ENCODE assay signal across 8 cellular contexts in the genomic region with DNA sequence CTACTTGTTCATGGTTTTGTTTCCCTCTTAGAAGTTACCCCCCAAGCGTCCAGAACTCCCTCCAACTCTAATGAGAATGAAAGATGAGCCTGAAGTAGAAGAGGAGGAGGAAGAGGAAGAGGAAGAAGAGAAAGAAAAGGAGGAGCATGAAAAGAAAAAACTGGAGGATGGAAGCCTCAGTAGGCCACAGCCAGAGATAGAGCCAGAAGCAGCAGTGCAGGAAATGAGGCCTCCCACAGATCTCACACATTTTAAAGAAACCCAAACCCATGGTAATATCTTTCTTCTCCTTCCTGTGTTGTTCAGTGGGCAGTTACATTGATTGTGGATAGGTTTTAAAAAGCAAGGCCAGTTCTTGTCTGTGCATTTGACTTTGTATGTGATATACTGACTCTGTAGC. TPM values are rescaled to one million over a fixed set of nuclear protein-coding genes. Genes with fewer than 3 reads are reported as not detected.
DNase-seq lines count a peak whose midpoint lies in the region; ATAC-seq, FAIRE-seq and TF ChIP-seq lines count a peak whose summit lies in the region.
"Not testable (repeated sequence)": the region's sequence is repeated elsewhere in the genome, so short reads cannot be mapped to it uniquely, and the experiment has no call there.

No MANE protein-coding gene starts in this region.

- peak in 1 of 3 donors; percentile 33 for DNase-seq in CD4-positive, CD25-positive, alpha-beta regulatory T cell
- DNase-seq in Jurkat, Clone E6-1 (ENCODE audit: low read depth, low spot score): peak; percentile 24
- not testable (repeated sequence) for DNase-seq in T-helper 2 cell treated with Interferon-gamma antibody and Interleukin-4, amounts not matched to agents 5 μg/mL and 100 μg/mL, for 36 hours (ENCODE audit: low spot score); activated CD4-positive, alpha-beta memory T cell treated with anti-CD3 and anti-CD28 coated beads for 36 hours; activated T-cell treated with anti-CD3 and anti-CD28 coated beads, Interleukin-2, amount 50 U/mL, for 72 hours; activated naive CD8-positive, alpha-beta T cell treated with anti-CD3 and anti-CD28 coated beads, Interleukin-2, amount 50 U/mL, for 24 hours; natural killer cell; urothelium cell line (ENCODE audit: low spot score)

- not testable (repeated sequence) for TF ChIP-seq CTCF in natural killer cell (IDR thresholded peaks at IDR 0.05)

- H3K4me1 Mint-ChIP-seq in CD4-positive, CD25-positive, alpha-beta regulatory T cell: peaks cover 5 to 14% (median 10%) of the 10 kb centered on the region in 4 donors
- peaks cover 21% of the 10 kb centered on the region for H3K4me1 Mint-ChIP-seq in T-helper 2 cell treated with Interferon-gamma antibody and Interleukin-4, amounts not matched to agents 5 μg/mL and 100 μg/mL, for 36 hours (ENCODE audit: low read depth)
- peaks cover 41% of the 10 kb centered on the region for H3K4me1 Mint-ChIP-seq in activated CD4-positive, alpha-beta memory T cell treated with anti-CD3 and anti-CD28 coated beads for 36 hours (ENCODE audit: low read depth)
- peaks cover 36% of the 10 kb centered on the region for H3K4me1 Mint-ChIP-seq in activated T-cell treated with anti-CD3 and anti-CD28 coated beads, Interleukin-2, amount 50 U/mL, for 72 hours (ENCODE audit: low read depth)
- peaks cover 37% of the 10 kb centered on the region for H3K4me1 Mint-ChIP-seq in activated naive CD8-positive, alpha-beta T cell treated with anti-CD3 and anti-CD28 coated beads, Interleukin-2, amount 50 U/mL, for 24 hours
- peaks cover 25 to 30% of the 10 kb centered on the region in 2 donors for H3K4me1 Mint-ChIP-seq in natural killer cell

- H3K36me3 Mint-ChIP-seq in CD4-positive, CD25-positive, alpha-beta regulatory T cell: peaks cover 31% of the 10 kb centered on the region
- peaks cover 33% of the 10 kb centered on the region for H3K36me3 Mint-ChIP-seq in T-helper 2 cell treated with Interferon-gamma antibody and Interleukin-4, amounts not matched to agents 5 μg/mL and 100 μg/mL, for 36 hours (ENCODE audit: low read depth)
- peaks cover 26% of the 10 kb centered on the region for H3K36me3 Mint-ChIP-seq in activated CD4-positive, alpha-beta memory T cell treated with anti-CD3 and anti-CD28 coated beads for 36 hours
- H3K36me3 Mint-ChIP-seq in activated T-cell treated with anti-CD3 and anti-CD28 coated beads, Interleukin-2, amount 50 U/mL, for 72 hours (ENCODE audit: insufficient read depth in 2 of 2): peaks cover 6 to 14% of the 10 kb centered on the region in 2 donors
- H3K36me3 Mint-ChIP-seq in activated naive CD8-positive, alpha-beta T cell treated with anti-CD3 and anti-CD28 coated beads, Interleukin-2, amount 50 U/mL, for 24 hours (ENCODE audit: low read depth): peaks cover 36% of the 10 kb centered on the region
- not testable (repeated sequence) for H3K36me3 Mint-ChIP-seq in natural killer cell

- CTCF ChIA-PET in activated CD4-positive, alpha-beta memory T cell treated with anti-CD3 and anti-CD28 coated beads for 36 hours (lab: Charles Lee): interaction anchor here (1.5 to 3.8 kb wide), 6 partner anchors 19 to 768 kb away, joined by 4 to 48 read pairs (median 22); a partner anchor contains a TSS

- FAIRE-seq in urothelium cell line (lab: Jason Lieb, UNC): peak; percentile 90

- not testable (repeated sequence) for H3K9me3 Mint-ChIP-seq in CD4-positive, CD25-positive, alpha-beta regulatory T cell; T-helper 2 cell treated with Interferon-gamma antibody and Interleukin-4, amounts not matched to agents 5 μg/mL and 100 μg/mL, for 36 hours; activated CD4-positive, alpha-beta memory T cell treated with anti-CD3 and anti-CD28 coated beads for 36 hours; activated T-cell treated with anti-CD3 and anti-CD28 coated beads, Interleukin-2, amount 50 U/mL, for 72 hours; activated naive CD8-positive, alpha-beta T cell treated with anti-CD3 and anti-CD28 coated beads, Interleukin-2, amount 50 U/mL, for 24 hours; natural killer cell

- H3K27ac Mint-ChIP-seq in CD4-positive, CD25-positive, alpha-beta regulatory T cell: peak overlapping the region in 2 of 3 donors; percentile 66 to 95
- peak overlapping the region; percentile 83 for H3K27ac Mint-ChIP-seq in T-helper 2 cell treated with Interferon-gamma antibody and Interleukin-4, amounts not matched to agents 5 μg/mL and 100 μg/mL, for 36 hours
- peak overlapping the region; percentile 53 for H3K27ac Mint-ChIP-seq in activated CD4-positive, alpha-beta memory T cell treated with anti-CD3 and anti-CD28 coated beads for 36 hours
- H3K27ac Mint-ChIP-seq in activated T-cell treated with anti-CD3 and anti-CD28 coated beads, Interleukin-2, amount 50 U/mL, for 72 hours: peak overlapping the region; percentile 87
- peak overlapping the region; percentile 53 for H3K27ac Mint-ChIP-seq in activated naive CD8-positive, alpha-beta T cell treated with anti-CD3 and anti-CD28 coated beads, Interleukin-2, amount 50 U/mL, for 24 hours
- peak overlapping the region; percentile 92 to 94 for H3K27ac Mint-ChIP-seq in natural killer cell

- H3K9me3 ChIP-seq in CD4-positive, CD25-positive, alpha-beta regulatory T cell (ENCODE audit: control insufficient read depth in 2 of 2, low read length in 2 of 2): not testable (repeated sequence)

- H3K4me3 ChIP-seq in CD4-positive, CD25-positive, alpha-beta regulatory T cell (ENCODE audit: low read depth, low read length): not testable (repeated sequence)
- H3K4me3 ChIP-seq in Jurkat, Clone E6-1 (ENCODE audit: low read length): peak overlapping the region; percentile 20

- H3K36me3 ChIP-seq in CD4-positive, CD25-positive, alpha-beta regulatory T cell (ENCODE audit: control insufficient read depth, insufficient read depth, low read length): peaks cover 65% of the 10 kb centered on the region

- intact Hi-C loops in activated CD4-positive, alpha-beta memory T cell treated with anti-CD3 and anti-CD28 coated beads for 36 hours (cut with micrococcal nuclease): loop anchor here (10.0 kb wide), 2 partner anchors 280 to 470 kb away; a partner anchor contains a TSS
- intact Hi-C loops in natural killer cell (cut with micrococcal nuclease): not testable (repeated sequence)

- H3K4me1 ChIP-seq in CD4-positive, CD25-positive, alpha-beta regulatory T cell (ENCODE audit: control insufficient read depth, insufficient read depth, low read length, poor library complexity, severe bottlenecking): not testable (repeated sequence)

- ATAC-seq in CD4-positive, CD25-positive, alpha-beta regulatory T cell (ENCODE audit: low read depth in 2 of 2); activated T-cell treated with anti-CD3 and anti-CD28 coated beads, Interleukin-2, amount 50 U/mL, for 72 hours (replicated peaks in 1 of 2); activated naive CD8-positive, alpha-beta T cell treated with anti-CD3 and anti-CD28 coated beads, Interleukin-2, amount 50 U/mL, for 24 hours: not testable (repeated sequence)
- peak; percentile 73 to 91 (median 84) for ATAC-seq in natural killer cell

- H3K4me3 Mint-ChIP-seq in CD4-positive, CD25-positive, alpha-beta regulatory T cell; activated CD4-positive, alpha-beta memory T cell treated with anti-CD3 and anti-CD28 coated beads for 36 hours; activated naive CD8-positive, alpha-beta T cell treated with anti-CD3 and anti-CD28 coated beads, Interleukin-2, amount 50 U/mL, for 24 hours: not testable (repeated sequence)
- H3K4me3 Mint-ChIP-seq in T-helper 2 cell treated with Interferon-gamma antibody and Interleukin-4, amounts not matched to agents 5 μg/mL and 100 μg/mL, for 36 hours: peak overlapping the region; percentile 43
- peak overlapping the region in 1 of 2 donors; percentile 36 for H3K4me3 Mint-ChIP-seq in activated T-cell treated with anti-CD3 and anti-CD28 coated beads, Interleukin-2, amount 50 U/mL, for 72 hours
- H3K4me3 Mint-ChIP-seq in natural killer cell: peak overlapping the region; percentile 82

- POLR2A ChIA-PET in activated CD4-positive, alpha-beta memory T cell treated with anti-CD3 and anti-CD28 coated beads for 36 hours (lab: Charles Lee): not testable (repeated sequence)

- not testable (repeated sequence) for H3K27ac ChIP-seq in CD4-positive, CD25-positive, alpha-beta regulatory T cell (ENCODE audit: insufficient read depth, low read length, poor library complexity, severe bottlenecking)

- H3K27me3 Mint-ChIP-seq in CD4-positive, CD25-positive, alpha-beta regulatory T cell; T-helper 2 cell treated with Interferon-gamma antibody and Interleukin-4, amounts not matched to agents 5 μg/mL and 100 μg/mL, for 36 hours (ENCODE audit: low read depth); activated CD4-positive, alpha-beta memory T cell treated with anti-CD3 and anti-CD28 coated beads for 36 hours; activated T-cell treated with anti-CD3 and anti-CD28 coated beads, Interleukin-2, amount 50 U/mL, for 72 hours (ENCODE audit: low read depth); activated naive CD8-positive, alpha-beta T cell treated with anti-CD3 and anti-CD28 coated beads, Interleukin-2, amount 50 U/mL, for 24 hours; natural killer cell (ENCODE audit: low read depth in 2 of 2): not testable (repeated sequence)

- H3K27me3 ChIP-seq in CD4-positive, CD25-positive, alpha-beta regulatory T cell (ENCODE audit: control insufficient read depth, insufficient read depth, low read length): not testable (repeated sequence)

RNA-seq across cellular contexts. Expression of a gene that starts 21.3 kb away (rescaled TPM):
- 20.8 TPM for total RNA-seq in CD4-positive, CD25-positive, alpha-beta regulatory T cell
- 10 to 100 TPM; 25.2 to 28.3 (median 26.7) TPM for polyA plus RNA-seq in CD4-positive, CD25-positive, alpha-beta regulatory T cell
- polyA plus RNA-seq in Jurkat, Clone E6-1 (2012; ENCODE audit: insufficient read depth, insufficient read length): 34.8 TPM
- 10 to 100 TPM; 26.5 TPM for total RNA-seq in activated CD4-positive, alpha-beta memory T cell treated with anti-CD3 and anti-CD28 coated beads for 36 hours
- total RNA-seq in activated T-cell treated with anti-CD3 and anti-CD28 coated beads, Interleukin-2, amount 50 U/mL, for 72 hours: 10 to 100 TPM; 32.3 to 33.8 TPM
- 10 to 100 TPM; 22.0 to 26.0 (median 24.8) TPM for total RNA-seq in natural killer cell

RNA-seq across cellular contexts. Expression of a gene that starts 21.6 kb away (rescaled TPM):
- total RNA-seq in CD4-positive, CD25-positive, alpha-beta regulatory T cell: 51.4 TPM
- 10 to 100 TPM; 18.3 to 23.9 (median 20.9) TPM for polyA plus RNA-seq in CD4-positive, CD25-positive, alpha-beta regulatory T cell
- polyA plus RNA-seq in Jurkat, Clone E6-1 (2012; ENCODE audit: insufficient read depth, insufficient read length): 37.2 TPM
- total RNA-seq in activated CD4-positive, alpha-beta memory T cell treated with anti-CD3 and anti-CD28 coated beads for 36 hours: 10 to 100 TPM; 30.1 to 30.3 TPM
- 10 to 100 TPM; 45.0 to 48.9 TPM for total RNA-seq in activated T-cell treated with anti-CD3 and anti-CD28 coated beads, Interleukin-2, amount 50 U/mL, for 72 hours
- total RNA-seq in natural killer cell: 10 to 100 TPM; 52.2 to 53.7 (median 52.8) TPM

RNA-seq across cellular contexts. Expression of a gene that starts 56.2 kb away (rescaled TPM):
- total RNA-seq in CD4-positive, CD25-positive, alpha-beta regulatory T cell: 27.8 TPM
- polyA plus RNA-seq in CD4-positive, CD25-positive, alpha-beta regulatory T cell: 10 to 100 TPM; 74.2 to 85.0 (median 76.4) TPM
- polyA plus RNA-seq in Jurkat, Clone E6-1 (2012; ENCODE audit: insufficient read depth, insufficient read length): 57.9 TPM
- total RNA-seq in activated CD4-positive, alpha-beta memory T cell treated with anti-CD3 and anti-CD28 coated beads for 36 hours: 10 to 100 TPM; 54.4 to 56.8 TPM
- 10 to 100 TPM; 43.6 to 45.9 TPM for total RNA-seq in activated T-cell treated with anti-CD3 and anti-CD28 coated beads, Interleukin-2, amount 50 U/mL, for 72 hours
- total RNA-seq in natural killer cell: 10 to 100 TPM; 31.5 to 36.1 (median 34.9) TPM

RNA-seq across cellular contexts. Expression of a gene that starts 56.2 kb away (rescaled TPM):
- total RNA-seq in CD4-positive, CD25-positive, alpha-beta regulatory T cell: 0.79 TPM
- polyA plus RNA-seq in CD4-positive, CD25-positive, alpha-beta regulatory T cell: 1 to 10 TPM in 2 of 4 donors, under 1 TPM in 2; 0.49 to 2.4 (median 0.96) TPM
- 0.98 TPM for polyA plus RNA-seq in Jurkat, Clone E6-1 (2012; ENCODE audit: insufficient read depth, insufficient read length)
- total RNA-seq in activated CD4-positive, alpha-beta memory T cell treated with anti-CD3 and anti-CD28 coated beads for 36 hours: under 1 TPM; 0.34 to 0.36 TPM
- under 1 TPM in 1 of 2 donors, not detected in 1; 0.28 TPM for total RNA-seq in activated T-cell treated with anti-CD3 and anti-CD28 coated beads, Interleukin-2, amount 50 U/mL, for 72 hours
- under 1 TPM; 0.25 to 0.58 (median 0.42) TPM for total RNA-seq in natural killer cell
